Comparison of ENCODE assay signal across 14 cellular contexts in genomic region chr5:147407094-147407681, GRCh38.
A peak's percentile ranks its signal among the peaks of the same experiment; 100 is the strongest.
DNase-seq lines count a peak whose midpoint lies in the region; ATAC-seq, FAIRE-seq and TF ChIP-seq lines count a peak whose summit lies in the region.
"Had no signal": no experiment of that assay in that cellular context is flagged by ENCODE, and none has a peak within 500 bp of the region (broad histone marks: within the 10 kb centered on the region; RNA-seq: fewer than 3 reads in every experiment).

No MANE protein-coding gene starts in this region.

- H3K27me3 ChIP-seq in AG04450 (ENCODE audit: control insufficient read depth, insufficient read depth, low read length) (no peaks in the 10 kb centered on the region), HUES48 (ENCODE audit: control insufficient read depth, insufficient read depth, low read length) (no peaks in the 10 kb centered on the region), H1 (replicated peaks in 1 of 4; ENCODE audit: control insufficient read depth in 3 of 4, extremely low read depth in 1 of 4, insufficient read depth in 3 of 4, low read length in 3 of 4) (no peaks in the 10 kb centered on the region), neural progenitor cell (no peaks in the 10 kb centered on the region)
- H3K27me3 ChIP-seq: BLaER1 had no signal

- no peak overlapping the region for H2BK20ac ChIP-seq in H1 (ENCODE audit: low read length)

- no peaks in the 10 kb centered on the region for H3K4me1 Mint-ChIP-seq in neural progenitor cell

- H3F3A ChIP-seq in neural progenitor cell (ENCODE audit: low read depth): peaks cover 68% of the 10 kb centered on the region

- H2AK5ac ChIP-seq in H1 (ENCODE audit: low read depth, low read length): no peak overlapping the region

- H2BK120ac ChIP-seq in H1 (replicated peaks; ENCODE audit: low read depth, low read length): no peak overlapping the region

- H3K23ac ChIP-seq in H1 (ENCODE audit: insufficient read length): no peak overlapping the region

- no peak overlapping the region for H4K91ac ChIP-seq in H1 (replicated peaks; ENCODE audit: insufficient read length, low read length)

- H3K4me3 Mint-ChIP-seq in neural progenitor cell: no peak overlapping the region

- H2AFZ ChIP-seq in H1 (ENCODE audit: low read length): no peak overlapping the region
- no peak overlapping the region for H2AFZ ChIP-seq in neural progenitor cell (replicated peaks)

- no peak for TF ChIP-seq EP300 in H1 (IDR thresholded peaks at IDR 0.05; ENCODE audit: borderline replicate concordance in 1 of 2, low read depth in 2 of 2, low read length in 2 of 2)

- no peak for FAIRE-seq in H1 (lab: Jason Lieb, UNC)

- no peak overlapping the region for H3K9ac ChIP-seq in HUES48 (ENCODE audit: low read depth, low read length)
- no peak overlapping the region for H3K9ac ChIP-seq in H1 (replicated peaks in 1 of 4; ENCODE audit: extremely low read depth in 1 of 4, low read depth in 3 of 4, low read length in 3 of 4)
- H3K9ac ChIP-seq in neural progenitor cell: no peak overlapping the region
- H3K9ac ChIP-seq: BLaER1 had no signal

- H3K27me3 Mint-ChIP-seq in neural progenitor cell (ENCODE audit: insufficient read depth, low read depth): no peaks in the 10 kb centered on the region

- POLR2A ChIA-PET in AG04450 (lab: Yijun Ruan, JAX) (interaction anchor here (0.6 to 1.3 kb wide), 2 partner anchors 11 to 155 kb away, joined by 3 to 4 read pairs; no protein-coding TSS in a partner anchor), H1 (lab: Charles Lee; ENCODE audit: partially characterized antibody) (interaction anchor here (1.3 to 2.9 kb wide), 2 partner anchors 10 to 18 kb away, joined by 6 to 12 read pairs; no protein-coding TSS in a partner anchor)

- no peak overlapping the region for H3K27ac Mint-ChIP-seq in neural progenitor cell

- no peaks in the 10 kb centered on the region for H3K4me1 ChIP-seq in HUES48 (ENCODE audit: control insufficient read depth, insufficient read depth, low read length)
- H3K4me1 ChIP-seq in H1 (replicated peaks in 1 of 4; ENCODE audit: control insufficient read depth in 3 of 4, insufficient read depth in 4 of 4, low read length in 3 of 4): no peaks in the 10 kb centered on the region
- H3K4me1 ChIP-seq in neural progenitor cell: peaks cover 17% of the 10 kb centered on the region
- H3K4me1 ChIP-seq: BLaER1 had no signal

- peaks cover 69% of the 10 kb centered on the region for H3K36me3 Mint-ChIP-seq in neural progenitor cell

- CTCF ChIA-PET in AG04450 (lab: Charles Lee): interaction anchor here (1.6 kb wide), 1 partner anchor 171 kb away, joined by 10 read pairs; no protein-coding TSS in a partner anchor
- CTCF ChIA-PET in H1 (lab: Charles Lee; ENCODE audit: partially characterized antibody): interaction anchor here (0.6 to 3.5 kb wide), 5 partner anchors 10 to 183 kb away, joined by 3 to 23 read pairs (median 3); no protein-coding TSS in a partner anchor

- DNase-seq in AG04450 (ENCODE audit: low read depth, low spot score) (no peak), H1 (ENCODE audit: low read depth in 1 of 2, low spot score in 2 of 2) (no peak), neural progenitor cell (ENCODE audit: low spot score) (no peak), NCI-H510A (lab: John Stamatoyannopoulos, UW) (no peak), COLO829 (ENCODE audit: low spot score) (no peak), T1000 (lab: John Stamatoyannopoulos, UW) (no peak)
- DNase-seq: activated naive CD4-positive, alpha-beta T cell treated with anti-CD3 and anti-CD28 coated beads, Interleukin-2, amount 50 U/mL, for 16 hours; stimulated activated CD8-positive, alpha-beta memory T cell treated with anti-CD3 and anti-CD28 coated beads, Interleukin-4, amount 100 ng/mL, for 48 hours had no signal

- TF ChIP-seq CTCF in AG04450 (IDR thresholded peaks at IDR 0.05; ENCODE audit: low read depth, low read length) (no peak), H1 (IDR thresholded peaks at IDR 0.05; ENCODE audit: control extremely low read depth in 1 of 3, insufficient read depth in 1 of 3, low read depth in 1 of 3, low read length in 3 of 3) (no peak), neural progenitor cell (IDR thresholded peaks at IDR 0.05) (no peak)

- peaks cover 98% of the 10 kb centered on the region for H3K36me3 ChIP-seq in HUES48 (ENCODE audit: control insufficient read depth, insufficient read depth, low read length)
- peaks cover 69 to 97% (median 92%) of the 10 kb centered on the region in 4 experiments for H3K36me3 ChIP-seq in H1 (ENCODE audit: control insufficient read depth in 2 of 4, insufficient read depth in 4 of 4, low read length in 3 of 4)
- H3K36me3 ChIP-seq in neural progenitor cell: peaks cover 52% of the 10 kb centered on the region
- H3K36me3 ChIP-seq: BLaER1 had no signal

- H3K56ac ChIP-seq in H1 (replicated peaks; ENCODE audit: insufficient read length, low read depth, low read length): no peak overlapping the region

- H3K4ac ChIP-seq in H1 (replicated peaks; ENCODE audit: insufficient read length, low read depth, low read length): no peak overlapping the region

- H4K8ac ChIP-seq in H1 (ENCODE audit: extremely low read depth, insufficient read depth, low read length): peak overlapping the region; percentile 53; the same call in 1 of the 2 replicates

- no peak overlapping the region for H2BK12ac ChIP-seq in H1 (ENCODE audit: low read depth, low read length)

- no peak overlapping the region for H2BK15ac ChIP-seq in H1 (ENCODE audit: low read length)

- no peak overlapping the region for H3K14ac ChIP-seq in H1 (ENCODE audit: insufficient read length)

- H4K20me1 ChIP-seq in H1 (replicated peaks in 1 of 2; ENCODE audit: control insufficient read depth in 1 of 2, insufficient read depth in 2 of 2, low read length in 2 of 2): peaks cover 2 to 6% of the 10 kb centered on the region in 2 experiments
- H4K20me1 ChIP-seq in neural progenitor cell (ENCODE audit: low read depth): peaks cover 27% of the 10 kb centered on the region
- H4K20me1 ChIP-seq: BLaER1 had no signal

- TF ChIP-seq RAD21 in H1 (IDR thresholded peaks at IDR 0.05 in 1 of 2, conservative IDR thresholded peaks at IDR 0.05 in 1 of 2; ENCODE audit: low read depth in 2 of 2, low read length in 2 of 2): no peak

- TF ChIP-seq POLR2A in H1 (IDR thresholded peaks at IDR 0.05; ENCODE audit: control extremely low read depth in 1 of 2, low read depth in 2 of 2, low read length in 2 of 2): no peak

- no peaks in the 10 kb centered on the region; the same call in 1 of the 2 replicates for H3K79me1 ChIP-seq in H1 (ENCODE audit: low read depth, low read length)

- H2BK5ac ChIP-seq in H1 (ENCODE audit: low read depth, low read length): no peak overlapping the region

- no peak overlapping the region for H3K18ac ChIP-seq in H1 (ENCODE audit: extremely low read depth, low read length)

- H3K27ac ChIP-seq in AG04450 (ENCODE audit: low read depth, low read length): peak overlapping the region; percentile 72
- peak overlapping the region; percentile 60 for H3K27ac ChIP-seq in HUES48 (ENCODE audit: low read depth, low read length)
- H3K27ac ChIP-seq in H1 (ENCODE audit: low read depth, low read length): peak overlapping the region; percentile 31; the same call in 1 of the 2 replicates
- peak overlapping the region; percentile 1 for H3K27ac ChIP-seq in neural progenitor cell
- H3K27ac ChIP-seq: BLaER1 had no signal

- H4K5ac ChIP-seq in H1 (ENCODE audit: insufficient read length, low read depth, low read length): no peak overlapping the region

- H3K4me2 ChIP-seq in H1 (ENCODE audit: insufficient read depth in 1 of 2, low read depth in 2 of 2, low read length in 2 of 2) (no peak overlapping the region), neural progenitor cell (no peak overlapping the region)
- H3K4me2 ChIP-seq: BLaER1 had no signal

- 94% methylated on average over 8 of the region's 8 CpGs; no CpG with 5 or more reads in 1 of the 2 experiments for WGBS in H1 (ENCODE audit: extremely low coverage in 1 of 2, insufficient coverage in 1 of 2, insufficient read length in 1 of 2, insufficient replicate concordance in 2 of 2, low coverage in 1 of 2, low lambda C conversion rate in 2 of 2, missing lambda C conversion rate in 1 of 2), 2 experiments

- no peaks in the 10 kb centered on the region for H3K9me3 ChIP-seq in AG04450 (ENCODE audit: control insufficient read depth, insufficient read depth, low read length)
- no peaks in the 10 kb centered on the region for H3K9me3 ChIP-seq in HUES48 (ENCODE audit: control insufficient read depth, insufficient read depth, low read length)
- no peaks in the 10 kb centered on the region for H3K9me3 ChIP-seq in H1 (ENCODE audit: insufficient read depth in 2 of 2, low read depth in 1 of 2, low read length in 1 of 2)
- no peaks in the 10 kb centered on the region for H3K9me3 ChIP-seq in neural progenitor cell (ENCODE audit: low read depth)
- H3K9me3 ChIP-seq: BLaER1 had no signal

- H3K79me2 ChIP-seq in H1 (ENCODE audit: control insufficient read depth in 1 of 2, insufficient read depth in 2 of 2, low read length in 2 of 2): no peaks in the 10 kb centered on the region; a peak in 1 of 4 replicates
- peaks cover 81% of the 10 kb centered on the region for H3K79me2 ChIP-seq in neural progenitor cell (ENCODE audit: low read depth)

- no peak for ATAC-seq in HG02938 (IDR thresholded peaks at IDR 0.05; ENCODE audit: unreplicated experiment)
- ATAC-seq: activated CD4-positive, CD25-positive, alpha-beta regulatory T cell treated with anti-CD3 and anti-CD28 coated beads, Interleukin-2, amount 50 U/mL, for 24 hours; left lobe of liver had no signal

- no peaks in the 10 kb centered on the region for H3K9me3 Mint-ChIP-seq in neural progenitor cell

- H3K4me3 ChIP-seq in AG04450 (ENCODE audit: low read depth, low read length) (no peak overlapping the region), HUES48 (ENCODE audit: low read depth, low read length) (no peak overlapping the region), H1 (ENCODE audit: extremely low read depth in 1 of 4, insufficient read depth in 2 of 4, low read depth in 3 of 4, low read length in 4 of 4) (no peak overlapping the region), neural progenitor cell (no peak overlapping the region)
- H3K4me3 ChIP-seq: BLaER1, skin epidermis had no signal

- H3K23me2 ChIP-seq in H1 (ENCODE audit: low read depth, low read length): no peaks in the 10 kb centered on the region

TF ChIP-seq in H1, 55 proteins besides CTCF, POLR2A, EP300 and RAD21 (continues in another document):
- TF ChIP-seq FOSL1 (IDR thresholded peaks at IDR 0.05; ENCODE audit: insufficient read depth, low read depth, low read length): no peak
- TF ChIP-seq BRCA1 (IDR thresholded peaks at IDR 0.05; ENCODE audit: low read depth, low read length): no peak
- no peak for TF ChIP-seq SIX5 (IDR thresholded peaks at IDR 0.05; ENCODE audit: low read depth, low read length)
- TF ChIP-seq SP2 (IDR thresholded peaks at IDR 0.05; ENCODE audit: low read length): no peak
- TF ChIP-seq NANOG (IDR thresholded peaks at IDR 0.05; ENCODE audit: insufficient read depth, low read depth, low read length, poor library complexity, severe bottlenecking): no peak
- TF ChIP-seq, protein P1, sequence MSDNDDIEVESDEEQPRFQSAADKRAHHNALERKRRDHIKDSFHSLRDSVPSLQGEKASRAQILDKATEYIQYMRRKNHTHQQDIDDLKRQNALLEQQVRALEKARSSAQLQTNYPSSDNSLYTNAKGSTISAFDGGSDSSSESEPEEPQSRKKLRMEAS (IDR thresholded peaks at IDR 0.05): no peak
- TF ChIP-seq POU5F1 (IDR thresholded peaks at IDR 0.05; ENCODE audit: low read depth, low read length): no peak
- TF ChIP-seq SP1 (IDR thresholded peaks at IDR 0.05; ENCODE audit: low read depth, low read length): no peak

Comparison
In these comparisons a context has a peak if more than half of its experiments do, and no peak if none do; other contexts are left out.
1. H3K27ac ChIP-seq: peak in every context shown above with its lines; median percentile 72 in AG04450; 60 in HUES48; 31 in H1; 1 in neural progenitor cell.